Comparison of ENCODE assay signal across 7 cellular contexts in the genomic region with DNA sequence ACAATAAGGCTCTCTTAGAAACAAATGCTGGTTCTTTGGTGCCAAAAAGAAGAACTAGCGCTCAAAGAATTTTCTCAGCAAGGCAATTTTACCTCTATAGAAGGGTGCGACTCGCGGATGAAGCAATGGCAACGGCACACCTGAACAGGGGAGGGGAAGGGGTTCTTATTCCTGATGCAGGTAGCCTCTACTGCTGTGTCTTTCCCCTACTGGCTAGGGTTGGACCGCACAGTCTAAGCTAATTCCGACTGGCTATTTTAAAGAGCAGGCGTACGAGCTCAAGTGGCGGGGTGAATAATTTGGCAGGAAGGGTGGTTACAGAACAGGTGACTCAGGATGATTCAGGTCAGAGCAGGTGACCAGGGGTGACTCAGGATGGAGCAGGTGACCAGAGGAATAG. TPM values are rescaled to one million over a fixed set of nuclear protein-coding genes. Genes with fewer than 3 reads are reported as not detected.
DNase-seq lines count a peak whose midpoint lies in the region; TF ChIP-seq lines count a peak whose summit lies in the region.
"Not testable (repeated sequence)": the region's sequence is repeated elsewhere in the genome, so short reads cannot be mapped to it uniquely, and the experiment has no call there.

No MANE protein-coding gene starts in this region.

- CTCF ChIA-PET in SK-N-SH (lab: Yijun Ruan, JAX), result interaction anchor here (1.1 to 1.4 kb wide), 3 partner anchors 10 to 90 kb away, joined by 3 to 9 read pairs (median 5); no protein-coding TSS in a partner anchor

- H3K4me1 ChIP-seq in KMS-11 (ENCODE audit: low read depth, poor library complexity, severe bottlenecking), result peaks cover 11% of the 10 kb centered on the region
- H3K4me1 ChIP-seq in SK-N-SH (ENCODE audit: control insufficient read depth in 1 of 2, insufficient read depth in 2 of 2, low read depth in 1 of 2, low read length in 1 of 2); iPS-18a (ENCODE audit: control insufficient read depth, low read depth, low read length): not testable (repeated sequence)

- not testable (repeated sequence) for H3K36me3 ChIP-seq in KMS-11 (ENCODE audit: insufficient read depth); SK-N-SH (replicated peaks in 1 of 2; ENCODE audit: control insufficient read depth in 1 of 2, insufficient read depth in 2 of 2, low read length in 1 of 2); iPS-18a (ENCODE audit: control insufficient read depth, low read depth, low read length)

- H3F3A ChIP-seq in SK-N-SH (replicated peaks; ENCODE audit: insufficient read depth), result not testable (repeated sequence)

- H3K9me2 ChIP-seq in SK-N-SH, result not testable (repeated sequence)

- peaks cover 48% of the 10 kb centered on the region for H3K36me3 Mint-ChIP-seq in activated T-cell treated with anti-CD3 and anti-CD28 coated beads, Interleukin-2, amount 50 U/mL, for 24 hours (ENCODE audit: low read depth)
- peaks cover 20% of the 10 kb centered on the region for H3K36me3 Mint-ChIP-seq in brain
- not testable (repeated sequence) for H3K36me3 Mint-ChIP-seq in osteocyte (ENCODE audit: unreplicated experiment)

- not testable (repeated sequence) for H3K27me3 Mint-ChIP-seq in activated T-cell treated with anti-CD3 and anti-CD28 coated beads, Interleukin-2, amount 50 U/mL, for 24 hours; brain; osteocyte (ENCODE audit: unreplicated experiment)

- not testable (repeated sequence) for H4K20me1 ChIP-seq in KMS-11 (ENCODE audit: insufficient read depth); SK-N-SH (ENCODE audit: insufficient read depth)

- H3K79me2 ChIP-seq in KMS-11 (ENCODE audit: insufficient read depth, low read depth), result not testable (repeated sequence)
- peaks cover 12% of the 10 kb centered on the region; the same call in 1 of the 2 replicates for H3K79me2 ChIP-seq in SK-N-SH (ENCODE audit: insufficient read depth)

- TF ChIP-seq EP300 in SK-N-SH (IDR thresholded peaks at IDR 0.05; ENCODE audit: borderline replicate concordance in 1 of 2, low read depth in 1 of 2, low read length in 1 of 2), result not testable (repeated sequence)

- peak overlapping the region; percentile 77 for H3K27ac Mint-ChIP-seq in activated T-cell treated with anti-CD3 and anti-CD28 coated beads, Interleukin-2, amount 50 U/mL, for 24 hours
- H3K27ac Mint-ChIP-seq in brain, result peak overlapping the region in 4 of 5 experiments; percentile 3 to 100 (median 100)
- H3K27ac Mint-ChIP-seq in osteocyte (ENCODE audit: unreplicated experiment), result not testable (repeated sequence)

- 0 out of 2 replicates have a peak overlapping the region, but pooled peaks have one; percentile 47 for H3K4me2 ChIP-seq in KMS-11
- 0 out of 2 replicates have a peak overlapping the region, but pooled peaks have one; percentile 86 for H3K4me2 ChIP-seq in SK-N-SH

- 97% methylated on average over 10 of the region's 10 CpGs for WGBS in SK-N-SH (ENCODE audit: low lambda C conversion rate)

- H3K27ac ChIP-seq in KMS-11; SK-N-SH (ENCODE audit: low read depth in 2 of 2, low read length in 1 of 2); iPS-18a (ENCODE audit: low read length): not testable (repeated sequence)

- H3K4me3 ChIP-seq in KMS-11 (IDR thresholded peaks at IDR 0.05; ENCODE audit: insufficient read depth, low read depth, low read length), result not testable (repeated sequence)
- H3K4me3 ChIP-seq in SK-N-SH (ENCODE audit: low read depth in 2 of 2, low read length in 1 of 2) (peak overlapping the region in 1 of 2 experiments; percentile 1; a peak in 1 of 4 replicates), iPS-18a (ENCODE audit: low read length) (peak overlapping the region; percentile 83)

- peaks cover 17% of the 10 kb centered on the region for H3K4me1 Mint-ChIP-seq in activated T-cell treated with anti-CD3 and anti-CD28 coated beads, Interleukin-2, amount 50 U/mL, for 24 hours (ENCODE audit: low read depth)
- H3K4me1 Mint-ChIP-seq in brain (peaks cover 33% of the 10 kb centered on the region), osteocyte (ENCODE audit: unreplicated experiment) (peaks cover 10% of the 10 kb centered on the region)

- not testable (repeated sequence) for H3K9ac ChIP-seq in KMS-11; SK-N-SH; iPS-18a (ENCODE audit: low read length)

- H3K27me3 ChIP-seq in KMS-11 (ENCODE audit: insufficient read depth, low read depth); SK-N-SH (ENCODE audit: insufficient read depth); iPS-18a (ENCODE audit: control insufficient read depth, insufficient read depth, low read length): not testable (repeated sequence)

- H3K9me3 ChIP-seq in SK-N-SH, result not testable (repeated sequence)
- peaks cover 12% of the 10 kb centered on the region for H3K9me3 ChIP-seq in iPS-18a (ENCODE audit: control insufficient read depth, low read depth, low read length)

- not testable (repeated sequence) for TF ChIP-seq CTCF in KMS-11 (conservative IDR thresholded peaks at IDR 0.05; ENCODE audit: low read depth, low read length); SK-N-SH (IDR thresholded peaks at IDR 0.05); brain (conservative IDR thresholded peaks at IDR 0.05); osteocyte (IDR thresholded peaks at IDR 0.05)

- H2AFZ ChIP-seq in KMS-11 (ENCODE audit: low read depth) (0 out of 2 replicates have a peak overlapping the region, but pooled peaks have one; percentile 93), SK-N-SH (ENCODE audit: low read depth) (0 out of 2 replicates have a peak overlapping the region, but pooled peaks have one; percentile 92)

- POLR2A ChIA-PET in SK-N-SH (lab: Yijun Ruan, JAX), result interaction anchor here (0.6 kb wide), 1 partner anchor 146 kb away, joined by 3 read pairs; a partner anchor contains a TSS

- H3K4me3 Mint-ChIP-seq in activated T-cell treated with anti-CD3 and anti-CD28 coated beads, Interleukin-2, amount 50 U/mL, for 24 hours, result peak overlapping the region; percentile 91
- H3K4me3 Mint-ChIP-seq in brain (peak overlapping the region; percentile 89 to 97 (median 96)), osteocyte (ENCODE audit: unreplicated experiment) (peak overlapping the region; percentile 6)

- DNase-seq in DMS 273 (lab: John Stamatoyannopoulos, UW; ENCODE audit: unreplicated experiment), result peak; percentile 17
- not testable (repeated sequence) for DNase-seq in SK-N-SH; activated T-cell treated with anti-CD3 and anti-CD28 coated beads, Interleukin-2, amount 50 U/mL, for 24 hours; osteocyte (ENCODE audit: extremely low spot score, unreplicated experiment)

- not testable (repeated sequence) for TF ChIP-seq RAD21 in SK-N-SH (IDR thresholded peaks at IDR 0.05; ENCODE audit: low read length)

- H3K9me3 Mint-ChIP-seq in activated T-cell treated with anti-CD3 and anti-CD28 coated beads, Interleukin-2, amount 50 U/mL, for 24 hours; osteocyte (ENCODE audit: unreplicated experiment): not testable (repeated sequence)
- H3K9me3 Mint-ChIP-seq in brain, result peaks cover 4 to 19% (median 12%) of the 10 kb centered on the region in 5 experiments

RNA-seq across cellular contexts. Expression of a gene that starts 1.2 kb away (rescaled TPM):
- polyA plus RNA-seq in SK-N-SH (2012; rRNA removed) (7.6 and 8.8 TPM in 2 replicates), brain (ENCODE audit: insufficient read depth, low read depth, low replicate concordance) (47.8 TPM)
- polyA plus RNA-seq in SK-N-SH (2012; cell fraction: cytosol; rRNA removed), result 11.1 and 12.5 TPM in 2 replicates
- 3.7 and 4.8 TPM in 2 replicates for polyA plus RNA-seq in SK-N-SH (2012; cell fraction: nucleus; rRNA removed)
- 8.9 and 10.4 TPM in 2 replicates for total RNA-seq in osteocyte

Comparison
In these comparisons a context has a peak if more than half of its experiments do, and no peak if none do; other contexts are left out.
1. H3K4me3 Mint-ChIP-seq: peak in every context shown above with its lines; median percentile 96 in brain; 91 in activated T-cell treated with anti-CD3 and anti-CD28 coated beads, Interleukin-2, amount 50 U/mL, for 24 hours; 6 in osteocyte.